Comparison of ENCODE assay signal across 8 cellular contexts in genomic region chr10:123582084-123582989, GRCh38.
DNase-seq lines count a peak whose midpoint lies in the region; ATAC-seq and TF ChIP-seq lines count a peak whose summit lies in the region.

No MANE protein-coding gene starts in this region.

- no peaks in the 10 kb centered on the region for H3K9me2 ChIP-seq in DOHH2 (replicated peaks; ENCODE audit: control insufficient read depth, low read length)

- H3K27ac ChIP-seq in DOHH2 (ENCODE audit: low read depth, low read length): no peak overlapping the region

- H3K36me3 ChIP-seq in DOHH2 (ENCODE audit: control insufficient read depth, low read length): no peaks in the 10 kb centered on the region

- no peak overlapping the region for H3K4me3 ChIP-seq in DOHH2 (ENCODE audit: low read length)
- no peak overlapping the region for H3K4me3 ChIP-seq in epithelial cell of proximal tubule (ENCODE audit: low read depth, low read length)

- H3K79me2 ChIP-seq in DOHH2 (ENCODE audit: control insufficient read depth, low read length): no peaks in the 10 kb centered on the region

- H3K4me1 ChIP-seq in DOHH2 (ENCODE audit: control insufficient read depth, low read length): no peaks in the 10 kb centered on the region

- H3F3A ChIP-seq in DOHH2 (ENCODE audit: control insufficient read depth, insufficient read depth): no peaks in the 10 kb centered on the region

- no peaks in the 10 kb centered on the region for H3K9me3 ChIP-seq in DOHH2 (ENCODE audit: control insufficient read depth, insufficient read depth, low read length)

- no peaks in the 10 kb centered on the region for H4K20me1 ChIP-seq in DOHH2 (ENCODE audit: control insufficient read depth, insufficient read depth, low read depth, low read length)

- H3K27me3 ChIP-seq in DOHH2 (ENCODE audit: control insufficient read depth, low read length): peaks cover 22% of the 10 kb centered on the region

- peak; percentile 89 for TF ChIP-seq CTCF in DOHH2 (IDR thresholded peaks at IDR 0.05; ENCODE audit: low read depth, low read length, poor library complexity, severe bottlenecking)
- TF ChIP-seq CTCF in epithelial cell of proximal tubule (conservative IDR thresholded peaks at IDR 0.05; ENCODE audit: low read depth, low read length): peak; percentile 96

- H3K4me2 ChIP-seq in DOHH2 (ENCODE audit: low read length): no peak overlapping the region

- peak; percentile 4 for DNase-seq in NCI-H748 treated with DMSO at 0.1 percent for 48 hours (lab: John Stamatoyannopoulos, UW)
- peak; percentile 32 for DNase-seq in activated CD8-positive, alpha-beta memory T cell treated with anti-CD3 and anti-CD28 coated beads, Interleukin-2, amount 50 U/mL, for 24 hours (ENCODE audit: extremely low read depth)
- peak; percentile 13 for DNase-seq in epithelial cell of proximal tubule (ENCODE audit: low read depth)
- DNase-seq in mucosa of gallbladder (ENCODE audit: low spot score): peak; percentile 74
- DNase-seq in stimulated activated CD8-positive, alpha-beta memory T cell treated with anti-CD3 and anti-CD28 coated beads, Interleukin-4, amount 100 ng/mL, for 48 hours: peak; percentile 83

- ATAC-seq in HG02885 (IDR thresholded peaks at IDR 0.05; ENCODE audit: poor library complexity, unreplicated experiment) (peak; percentile 69), HG02610 (IDR thresholded peaks at IDR 0.05; ENCODE audit: unreplicated experiment) (no peak)

Comparison
In these comparisons a context has a peak if more than half of its experiments do, and no peak if none do; other contexts are left out.
1. DNase-seq: peak in every context shown above with its lines; median percentile 83 in stimulated activated CD8-positive, alpha-beta memory T cell treated with anti-CD3 and anti-CD28 coated beads, Interleukin-4, amount 100 ng/mL, for 48 hours; 74 in mucosa of gallbladder; 32 in activated CD8-positive, alpha-beta memory T cell treated with anti-CD3 and anti-CD28 coated beads, Interleukin-2, amount 50 U/mL, for 24 hours; 13 in epithelial cell of proximal tubule; 4 in NCI-H748 treated with DMSO at 0.1 percent for 48 hours.